Comparison of ENCODE assay signal across 25 cellular contexts in the genomic region with DNA sequence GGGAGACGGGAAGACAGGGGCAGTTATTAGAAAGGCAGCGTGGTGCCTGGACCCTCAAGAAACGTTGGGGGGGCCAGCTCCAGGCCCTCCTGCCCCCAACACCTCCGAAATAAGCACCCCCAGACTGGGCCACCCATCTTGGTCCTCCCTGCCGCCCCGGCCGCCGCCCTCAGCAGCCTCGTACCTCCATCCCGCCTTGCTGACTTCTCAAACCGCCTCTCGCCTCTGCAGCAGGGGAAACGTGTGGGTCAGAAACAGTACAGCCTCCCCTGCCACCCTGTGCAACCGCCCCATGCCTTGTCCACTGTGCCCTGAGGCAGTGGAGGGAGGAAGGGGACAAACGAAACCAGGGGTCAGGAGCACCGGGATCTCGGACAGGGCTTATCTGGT. TPM values are rescaled to one million over a fixed set of nuclear protein-coding genes. Genes with fewer than 3 reads are reported as not detected.
DNase-seq lines count a peak whose midpoint lies in the region; ATAC-seq, FAIRE-seq and TF ChIP-seq lines count a peak whose summit lies in the region.
"Had no signal": no experiment of that assay in that cellular context is flagged by ENCODE, and none has a peak within 500 bp of the region (broad histone marks: within the 10 kb centered on the region; RNA-seq: fewer than 3 reads in every experiment).

No MANE protein-coding gene starts in this region.

- CTCF ChIA-PET in Caco-2 (lab: Charles Lee) = no interaction called here

- intact Hi-C loops in Caco-2 (cut with micrococcal nuclease; ENCODE audit: unreplicated experiment) = no loop called here

- peaks cover 25 to 33% of the 10 kb centered on the region in 2 donors for H3K4me1 Mint-ChIP-seq in stimulated activated naive B cell treated with anti-CD40 and anti-IgM and Interleukin-4, amounts not matched to agents 10 μg/mL and 1 μg/mL and 100 μg/mL, for 72 hours
- peaks cover 3% of the 10 kb centered on the region for H3K4me1 Mint-ChIP-seq in Caco-2 (ENCODE audit: low read depth, unreplicated experiment)

- no peaks in the 10 kb centered on the region for H3K9me3 Mint-ChIP-seq in stimulated activated naive B cell treated with anti-CD40 and anti-IgM and Interleukin-4, amounts not matched to agents 10 μg/mL and 1 μg/mL and 100 μg/mL, for 72 hours
- H3K9me3 Mint-ChIP-seq in Caco-2 (ENCODE audit: unreplicated experiment) = no peaks in the 10 kb centered on the region
- H3K9me3 Mint-ChIP-seq: CD4-positive, alpha-beta T cell; H9; HFFc6 had no signal

- peak; percentile 13 for DNase-seq in GM12892 (ENCODE audit: insufficient read length)
- no peak for DNase-seq in stimulated activated naive B cell treated with anti-CD40 and anti-IgM and Interleukin-4, amounts not matched to agents 10 μg/mL and 1 μg/mL and 100 μg/mL, for 72 hours
- no peak for DNase-seq in Caco-2
- no peak for DNase-seq in NCI-H1048 (lab: John Stamatoyannopoulos, UW)
- DNase-seq: COR-L47, DND-41, H9, HFFc6, KG1, NCI-H1105, NCI-H146, NCI-H2029, NCI-H345, NCI-H524, NCI-H774, Peyer's patch, SJCRH30 had no signal

- H3K27me3 ChIP-seq in Caco-2 (replicated peaks; ENCODE audit: control insufficient read depth, insufficient read depth, low read length) = no peaks in the 10 kb centered on the region
- H3K27me3 ChIP-seq: Peyer's patch, SJCRH30 had no signal

- no peaks in the 10 kb centered on the region for H3K9me3 ChIP-seq in Caco-2
- H3K9me3 ChIP-seq: Peyer's patch, SJCRH30 had no signal

- no peak overlapping the region for H3K4me3 Mint-ChIP-seq in stimulated activated naive B cell treated with anti-CD40 and anti-IgM and Interleukin-4, amounts not matched to agents 10 μg/mL and 1 μg/mL and 100 μg/mL, for 72 hours
- H3K4me3 Mint-ChIP-seq in Caco-2 (ENCODE audit: unreplicated experiment) = no peak overlapping the region
- H3K4me3 Mint-ChIP-seq: CD4-positive, alpha-beta T cell; H9; HFFc6 had no signal

- peaks cover 20 to 39% of the 10 kb centered on the region in 2 donors for H3K36me3 Mint-ChIP-seq in stimulated activated naive B cell treated with anti-CD40 and anti-IgM and Interleukin-4, amounts not matched to agents 10 μg/mL and 1 μg/mL and 100 μg/mL, for 72 hours
- H3K36me3 Mint-ChIP-seq in Caco-2 (ENCODE audit: insufficient read depth, unreplicated experiment) = peaks cover 67% of the 10 kb centered on the region

- TF ChIP-seq POLR2A in GM12892 (IDR thresholded peaks at IDR 0.05; ENCODE audit: low read depth, low read length) = no peak

- BruUV-seq in Caco-2 (replicated peaks; lab: Mats Ljungman, UMichigan) = no TSS peak

- no peaks in the 10 kb centered on the region for H3K27me3 Mint-ChIP-seq in stimulated activated naive B cell treated with anti-CD40 and anti-IgM and Interleukin-4, amounts not matched to agents 10 μg/mL and 1 μg/mL and 100 μg/mL, for 72 hours
- H3K27me3 Mint-ChIP-seq in Caco-2 (ENCODE audit: insufficient read depth, unreplicated experiment) = no peaks in the 10 kb centered on the region
- H3K27me3 Mint-ChIP-seq: CD4-positive, alpha-beta T cell had no signal

- no peak for FAIRE-seq in GM12892 (lab: Jason Lieb, UNC)
- FAIRE-seq: GM12878 had no signal

- POLR2A ChIA-PET in Caco-2 (lab: Charles Lee) = no interaction called here

- peak overlapping the region; percentile 86 for H3K27ac Mint-ChIP-seq in stimulated activated naive B cell treated with anti-CD40 and anti-IgM and Interleukin-4, amounts not matched to agents 10 μg/mL and 1 μg/mL and 100 μg/mL, for 72 hours
- H3K27ac Mint-ChIP-seq in Caco-2 (ENCODE audit: unreplicated experiment) = no peak overlapping the region
- H3K27ac Mint-ChIP-seq: CD4-positive, alpha-beta T cell; HFFc6 had no signal

- peak overlapping the region; percentile 19 for H3K27ac ChIP-seq in cingulate gyrus (ENCODE audit: low read depth, low read length)
- H3K27ac ChIP-seq: HL-60, Peyer's patch, SJCRH30 had no signal

- TF ChIP-seq CTCF in Caco-2 (IDR thresholded peaks at IDR 0.05; ENCODE audit: insufficient read depth in 1 of 2, low read depth in 1 of 2, low read length in 1 of 2, severe bottlenecking in 1 of 2, unreplicated experiment in 1 of 2) = no peak

- peaks cover 1% of the 10 kb centered on the region for H3K4me1 ChIP-seq in Caco-2
- H3K4me1 ChIP-seq: SJCRH30 had no signal

- peaks cover 5% of the 10 kb centered on the region for H3K36me3 ChIP-seq in Caco-2 (ENCODE audit: control insufficient read depth, insufficient read depth, low read length)

- H3K4me3 ChIP-seq in Caco-2 (ENCODE audit: low read depth, low read length) = no peak overlapping the region
- H3K4me3 ChIP-seq: GM12878, Peyer's patch, SJCRH30 had no signal

- no peak for ATAC-seq in stimulated activated naive B cell treated with anti-CD40 and anti-IgM and Interleukin-4, amounts not matched to agents 10 μg/mL and 1 μg/mL and 100 μg/mL, for 72 hours (replicated peaks)
- ATAC-seq: GM12878 had no signal

RNA-seq across cellular contexts. Expression of gene GIGYF1, which starts 7.2 kb away (rescaled TPM):
- 11.9 TPM for polyA plus RNA-seq in GM12892 (2012; ENCODE audit: missing spikeins)
- 53.1 and 54.9 TPM in 2 replicates for total RNA-seq in Caco-2 (2022)

RNA-seq across cellular contexts. Expression of gene GNB2, which starts 13.3 kb away (rescaled TPM):
- 102 TPM for polyA plus RNA-seq in GM12892 (2012; ENCODE audit: missing spikeins)
- total RNA-seq in Caco-2 (2022) = 200 and 216 TPM in 2 replicates

RNA-seq across cellular contexts. Expression of gene POP7, which starts 19.1 kb away (rescaled TPM):
- 32.7 TPM for polyA plus RNA-seq in GM12892 (2012; ENCODE audit: missing spikeins)
- 65.7 and 66.9 TPM in 2 replicates for total RNA-seq in Caco-2 (2022)

RNA-seq across cellular contexts. Expression of gene ACTL6B, which starts 30.6 kb away (rescaled TPM):
- polyA plus RNA-seq in GM12892 (2012; ENCODE audit: missing spikeins) = not detected
- total RNA-seq in Caco-2 (2022) = not detected in 2 replicates
- total RNA-seq: A673; CD4-positive, alpha-beta T cell; GM12878; HFFc6; OCI-LY7; Peyer's patch; SJCRH30 had no signal
- polyA plus RNA-seq: BJ, GM12878 had no signal

RNA-seq across cellular contexts. Expression of gene EPO, which starts 33.5 kb away (rescaled TPM):
- not detected for polyA plus RNA-seq in GM12892 (2012; ENCODE audit: missing spikeins)
- total RNA-seq in Caco-2 (2022) = 0.72 and 1.1 TPM in 2 replicates
- total RNA-seq: CD4-positive, alpha-beta T cell; GM12878; HFFc6; HT-29; Peyer's patch; SJCRH30 had no signal
- polyA plus RNA-seq: BJ had no signal
